ENCODE assay signal across 1 cellular context in the genomic region with DNA sequence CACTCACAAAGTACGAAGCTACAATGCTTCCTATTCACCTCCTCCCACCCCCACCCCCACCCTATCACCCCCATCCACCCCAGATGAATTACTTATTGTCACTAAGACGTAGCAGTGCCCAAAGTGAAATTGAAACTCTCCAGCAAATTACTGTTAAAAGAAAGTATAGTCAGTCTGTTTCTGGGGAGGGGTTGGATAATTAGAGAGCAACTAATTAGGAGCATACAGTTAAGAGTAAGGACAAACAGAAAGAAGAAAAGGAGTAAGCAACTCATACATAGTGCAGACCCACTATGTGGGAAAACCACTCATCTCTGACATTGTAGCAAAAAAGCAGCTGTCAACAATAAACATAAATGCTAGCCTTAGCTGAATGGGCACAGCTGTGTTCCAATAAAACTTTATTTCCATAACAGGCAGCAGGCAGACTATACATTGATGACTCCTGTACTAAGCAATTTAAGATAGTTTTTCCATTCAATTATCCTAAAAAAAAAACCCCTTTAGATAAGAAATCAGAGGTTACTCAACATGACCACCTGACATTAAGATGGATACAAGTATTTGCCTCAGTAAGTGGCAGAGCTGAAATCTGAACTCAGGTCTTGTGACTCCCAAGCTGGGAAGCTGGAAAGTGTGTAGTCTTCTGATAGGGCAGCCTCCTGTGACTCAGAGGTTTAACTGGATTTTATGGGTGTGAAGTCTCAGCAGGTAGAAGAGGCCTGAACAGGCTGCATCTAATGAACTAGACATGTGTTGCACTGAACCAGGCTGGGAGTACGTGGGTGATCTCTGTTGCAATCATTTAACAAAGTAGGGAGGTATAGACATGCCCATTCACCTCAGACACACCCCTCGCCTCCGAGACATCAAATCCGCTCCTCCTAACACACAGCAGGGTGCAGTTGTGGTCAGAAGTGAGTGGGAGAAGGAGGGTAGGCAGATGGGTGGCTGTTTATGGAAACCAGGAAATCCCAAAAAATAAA.
TF ChIP-seq lines count a peak whose summit lies in the region.

No MANE protein-coding gene starts in this region.

TF ChIP-seq in HEK293, 187 proteins besides CTCF, POLR2A, EP300 and RAD21 (continued from another document and continues in another):
- TF ChIP-seq ZNF398 (tag by site-specific recombination; IDR thresholded peaks at IDR 0.05) (peak; percentile 56; the same call in 1 of the 2 replicates), ZNF555 (tag by site-specific recombination; conservative IDR thresholded peaks at IDR 0.05) (no peak), ZFP69B (tag by site-specific recombination; IDR thresholded peaks at IDR 0.05) (peak; percentile 28; the same call in 1 of the 2 replicates), ZNF76 (tag by site-specific recombination; IDR thresholded peaks at IDR 0.05; ENCODE audit: borderline replicate concordance, low read depth) (0 out of 2 replicates have a peak, but pooled peaks have one; percentile 13), ZNF692 (tag by site-specific recombination; IDR thresholded peaks at IDR 0.05) (0 out of 2 replicates have a peak, but pooled peaks have one; percentile 24), OSR2 (tag by site-specific recombination; IDR thresholded peaks at IDR 0.05) (peak; percentile 56; the same call in 1 of the 2 replicates), ZNF610 (tag by site-specific recombination; IDR thresholded peaks at IDR 0.05; ENCODE audit: borderline replicate concordance) (no peak), SETDB1 (IDR thresholded peaks at IDR 0.05; ENCODE audit: insufficient read length, low read length) (no peak), ZNF600 (tag by site-specific recombination; IDR thresholded peaks at IDR 0.05) (peak; percentile 73), ZNF514 (tag by site-specific recombination; IDR thresholded peaks at IDR 0.05) (no peak), ZNF266 (tag by site-specific recombination; IDR thresholded peaks at IDR 0.05; ENCODE audit: low read depth) (no peak), GLIS1 (tag by site-specific recombination; IDR thresholded peaks at IDR 0.05) (peak; percentile 27; the same call in 1 of the 2 replicates), ZNF214 (tag by site-specific recombination; IDR thresholded peaks at IDR 0.05; ENCODE audit: borderline replicate concordance) (no peak), FEZF1 (tag by site-specific recombination; IDR thresholded peaks at IDR 0.05) (peak; percentile 78), TSHZ1 (tag by site-specific recombination; IDR thresholded peaks at IDR 0.05; ENCODE audit: borderline replicate concordance) (peak; percentile 51; the same call in 1 of the 2 replicates), ZFP37 (tag by site-specific recombination; IDR thresholded peaks at IDR 0.05) (0 out of 2 replicates have a peak, but pooled peaks have one; percentile 45), ZNF416 (tag by site-specific recombination; IDR thresholded peaks at IDR 0.05) (no peak), ZNF335 (tag by site-specific recombination; conservative IDR thresholded peaks at IDR 0.05) (peak; percentile 54), ZFHX2 (tag by site-specific recombination; conservative IDR thresholded peaks at IDR 0.05) (peak; percentile 93), ZNF777 (tag by site-specific recombination; IDR thresholded peaks at IDR 0.05; ENCODE audit: borderline replicate concordance) (no peak), ZNF169 (tag by site-specific recombination; IDR thresholded peaks at IDR 0.05) (no peak), SP7 (tag by site-specific recombination; IDR thresholded peaks at IDR 0.05) (peak; percentile 89), ZNF394 (tag by site-specific recombination; IDR thresholded peaks at IDR 0.05; ENCODE audit: borderline replicate concordance) (peak; percentile 57), ZBTB17 (tag by site-specific recombination; IDR thresholded peaks at IDR 0.05) (peak; percentile 87), ZIC2 (tag by site-specific recombination; IDR thresholded peaks at IDR 0.05) (peak; percentile 87), ZNF324 (tag by site-specific recombination; IDR thresholded peaks at IDR 0.05) (peak; percentile 47; the same call in 1 of the 2 replicates), HOXD13 (CRISPR knock-in tag; IDR thresholded peaks at IDR 0.05; ENCODE audit: borderline replicate concordance) (no peak), BCL11A (tag by site-specific recombination; IDR thresholded peaks at IDR 0.05; ENCODE audit: low read depth) (0 out of 2 replicates have a peak, but pooled peaks have one; percentile 25), ZNF785 (tag by site-specific recombination; IDR thresholded peaks at IDR 0.05) (no peak), SCRT1 (tag by site-specific recombination; IDR thresholded peaks at IDR 0.05; ENCODE audit: borderline replicate concordance) (peak; percentile 66), WT1 (tag by site-specific recombination; IDR thresholded peaks at IDR 0.05) (peak; percentile 96), ZNF184 (tag by site-specific recombination; IDR thresholded peaks at IDR 0.05) (0 out of 2 replicates have a peak, but pooled peaks have one; percentile 22), ZNF571 (tag by site-specific recombination; IDR thresholded peaks at IDR 0.05) (no peak), GFI1B (tag by site-specific recombination; IDR thresholded peaks at IDR 0.05) (peak; percentile 56; the same call in 1 of the 2 replicates), ZNF26 (tag by site-specific recombination; IDR thresholded peaks at IDR 0.05) (no peak)
- TF ChIP-seq, protein P1, sequence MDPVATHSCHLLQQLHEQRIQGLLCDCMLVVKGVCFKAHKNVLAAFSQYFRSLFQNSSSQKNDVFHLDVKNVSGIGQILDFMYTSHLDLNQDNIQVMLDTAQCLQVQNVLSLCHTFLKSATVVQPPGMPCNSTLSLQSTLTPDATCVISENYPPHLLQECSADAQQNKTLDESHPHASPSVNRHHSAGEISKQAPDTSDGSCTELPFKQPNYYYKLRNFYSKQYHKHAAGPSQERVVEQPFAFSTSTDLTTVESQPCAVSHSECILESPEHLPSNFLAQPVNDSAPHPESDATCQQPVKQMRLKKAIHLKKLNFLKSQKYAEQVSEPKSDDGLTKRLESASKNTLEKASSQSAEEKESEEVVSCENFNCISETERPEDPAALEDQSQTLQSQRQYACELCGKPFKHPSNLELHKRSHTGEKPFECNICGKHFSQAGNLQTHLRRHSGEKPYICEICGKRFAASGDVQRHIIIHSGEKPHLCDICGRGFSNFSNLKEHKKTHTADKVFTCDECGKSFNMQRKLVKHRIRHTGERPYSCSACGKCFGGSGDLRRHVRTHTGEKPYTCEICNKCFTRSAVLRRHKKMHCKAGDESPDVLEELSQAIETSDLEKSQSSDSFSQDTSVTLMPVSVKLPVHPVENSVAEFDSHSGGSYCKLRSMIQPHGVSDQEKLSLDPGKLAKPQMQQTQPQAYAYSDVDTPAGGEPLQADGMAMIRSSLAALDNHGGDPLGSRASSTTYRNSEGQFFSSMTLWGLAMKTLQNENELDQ (tag by site-specific recombination; IDR thresholded peaks at IDR 0.05; ENCODE audit: low read depth), result no peak
- TF ChIP-seq, protein P2, sequence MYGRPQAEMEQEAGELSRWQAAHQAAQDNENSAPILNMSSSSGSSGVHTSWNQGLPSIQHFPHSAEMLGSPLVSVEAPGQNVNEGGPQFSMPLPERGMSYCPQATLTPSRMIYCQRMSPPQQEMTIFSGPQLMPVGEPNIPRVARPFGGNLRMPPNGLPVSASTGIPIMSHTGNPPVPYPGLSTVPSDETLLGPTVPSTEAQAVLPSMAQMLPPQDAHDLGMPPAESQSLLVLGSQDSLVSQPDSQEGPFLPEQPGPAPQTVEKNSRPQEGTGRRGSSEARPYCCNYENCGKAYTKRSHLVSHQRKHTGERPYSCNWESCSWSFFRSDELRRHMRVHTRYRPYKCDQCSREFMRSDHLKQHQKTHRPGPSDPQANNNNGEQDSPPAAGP (tag by site-specific recombination; IDR thresholded peaks at IDR 0.05), result 0 out of 2 replicates have a peak, but pooled peaks have one; percentile 26
- TF ChIP-seq, protein P3, sequence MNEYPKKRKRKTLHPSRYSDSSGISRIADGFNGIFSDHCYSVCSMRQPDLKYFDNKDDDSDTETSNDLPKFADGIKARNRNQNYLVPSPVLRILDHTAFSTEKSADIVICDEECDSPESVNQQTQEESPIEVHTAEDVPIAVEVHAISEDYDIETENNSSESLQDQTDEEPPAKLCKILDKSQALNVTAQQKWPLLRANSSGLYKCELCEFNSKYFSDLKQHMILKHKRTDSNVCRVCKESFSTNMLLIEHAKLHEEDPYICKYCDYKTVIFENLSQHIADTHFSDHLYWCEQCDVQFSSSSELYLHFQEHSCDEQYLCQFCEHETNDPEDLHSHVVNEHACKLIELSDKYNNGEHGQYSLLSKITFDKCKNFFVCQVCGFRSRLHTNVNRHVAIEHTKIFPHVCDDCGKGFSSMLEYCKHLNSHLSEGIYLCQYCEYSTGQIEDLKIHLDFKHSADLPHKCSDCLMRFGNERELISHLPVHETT (tag by site-specific recombination; IDR thresholded peaks at IDR 0.05), result 0 out of 2 replicates have a peak, but pooled peaks have one; percentile 43
- TF ChIP-seq, protein P4, sequence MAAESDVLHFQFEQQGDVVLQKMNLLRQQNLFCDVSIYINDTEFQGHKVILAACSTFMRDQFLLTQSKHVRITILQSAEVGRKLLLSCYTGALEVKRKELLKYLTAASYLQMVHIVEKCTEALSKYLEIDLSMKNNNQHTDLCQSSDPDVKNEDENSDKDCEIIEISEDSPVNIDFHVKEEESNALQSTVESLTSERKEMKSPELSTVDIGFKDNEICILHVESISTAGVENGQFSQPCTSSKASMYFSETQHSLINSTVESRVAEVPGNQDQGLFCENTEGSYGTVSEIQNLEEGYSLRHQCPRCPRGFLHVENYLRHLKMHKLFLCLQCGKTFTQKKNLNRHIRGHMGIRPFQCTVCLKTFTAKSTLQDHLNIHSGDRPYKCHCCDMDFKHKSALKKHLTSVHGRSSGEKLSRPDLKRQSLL (tag by site-specific recombination; IDR thresholded peaks at IDR 0.05), result no peak
